ENCODE assay signal across 25 cellular contexts in the genomic region with DNA sequence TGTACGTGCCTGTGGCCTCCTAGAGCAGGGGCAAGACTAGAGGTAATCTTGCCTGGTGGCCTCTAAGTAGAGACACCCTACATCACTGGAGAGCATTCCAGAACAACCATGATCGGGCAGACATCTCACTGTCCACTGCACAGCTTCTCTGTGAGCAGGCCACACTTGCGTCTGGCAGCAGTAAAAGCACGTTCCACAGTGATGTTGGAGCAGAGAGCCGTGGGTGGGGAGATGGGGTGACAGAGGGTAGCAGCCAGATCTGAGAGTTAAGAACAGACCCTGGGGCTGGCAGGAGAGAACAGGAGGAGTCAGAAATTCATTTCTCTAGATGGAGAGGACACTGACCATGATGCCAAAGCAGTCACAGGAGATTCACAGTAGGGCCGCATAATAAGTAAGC.
"Had no signal": no experiment of that assay in that cellular context is flagged by ENCODE, and none has a peak within 500 bp of the region (broad histone marks: within the 10 kb centered on the region; RNA-seq: fewer than 3 reads in every experiment).

No MANE protein-coding gene starts in this region.

- H3K27ac ChIP-seq: brain microvascular endothelial cell, epithelial cell of prostate, esophagus squamous epithelium, gastroesophageal sphincter had no signal

- H3K4me3 Mint-ChIP-seq: activated CD4-positive, alpha-beta memory T cell treated with anti-CD3 and anti-CD28 coated beads, Interleukin-2, amount 10 ng/mL, durations not matched to agents 7 days and 5 days; activated CD4-positive, alpha-beta T cell treated with anti-CD3 and anti-CD28 coated beads, Interleukin-2, amount 10 ng/mL, durations not matched to agents 7 days and 5 days; activated naive CD4-positive, alpha-beta T cell treated with anti-CD3 and anti-CD28 coated beads, Interleukin-2, amount 10 ng/mL, durations not matched to agents 7 days and 5 days; activated naive CD8-positive, alpha-beta T cell treated with anti-CD3 and anti-CD28 coated beads, Interleukin-2, amount 10 ng/mL, durations not matched to agents 7 days and 5 days; activated T-cell treated with anti-CD3 and anti-CD28 coated beads, Interleukin-2, amount 50 U/mL, for 24 hours; activated T-cell treated with anti-CD3 and anti-CD28 coated beads, Interleukin-2, amount 50 U/mL, for 72 hours had no signal

- H3K36me3 Mint-ChIP-seq: activated naive CD4-positive, alpha-beta T cell treated with anti-CD3 and anti-CD28 coated beads, Interleukin-2, amount 10 ng/mL, durations not matched to agents 7 days and 5 days; activated naive CD4-positive, alpha-beta T cell treated with anti-CD3 and anti-CD28 coated beads, Interleukin-2, amount 50 U/mL, for 72 hours; activated naive CD8-positive, alpha-beta T cell treated with anti-CD3 and anti-CD28 coated beads, Interleukin-2, amount 10 ng/mL, durations not matched to agents 7 days and 5 days had no signal

- H3K27me3 Mint-ChIP-seq: activated CD4-positive, alpha-beta memory T cell treated with anti-CD3 and anti-CD28 coated beads, Interleukin-2, amount 10 ng/mL, durations not matched to agents 7 days and 5 days; activated CD4-positive, alpha-beta T cell treated with anti-CD3 and anti-CD28 coated beads, Interleukin-2, amount 10 ng/mL, durations not matched to agents 7 days and 5 days; activated naive CD4-positive, alpha-beta T cell treated with anti-CD3 and anti-CD28 coated beads, Interleukin-2, amount 10 ng/mL, durations not matched to agents 7 days and 5 days; activated naive CD8-positive, alpha-beta T cell treated with anti-CD3 and anti-CD28 coated beads, Interleukin-2, amount 10 ng/mL, durations not matched to agents 7 days and 5 days; activated T-cell treated with anti-CD3 and anti-CD28 coated beads, Interleukin-2, amount 50 U/mL, for 24 hours had no signal

- H3K9me3 Mint-ChIP-seq: activated CD4-positive, alpha-beta memory T cell treated with anti-CD3 and anti-CD28 coated beads, Interleukin-2, amount 10 ng/mL, durations not matched to agents 7 days and 5 days; activated CD4-positive, alpha-beta T cell treated with anti-CD3 and anti-CD28 coated beads, Interleukin-2, amount 10 ng/mL, durations not matched to agents 7 days and 5 days; activated naive CD4-positive, alpha-beta T cell treated with anti-CD3 and anti-CD28 coated beads, Interleukin-2, amount 10 ng/mL, durations not matched to agents 7 days and 5 days; activated naive CD4-positive, alpha-beta T cell treated with anti-CD3 and anti-CD28 coated beads, Interleukin-2, amount 50 U/mL, for 72 hours; activated naive CD8-positive, alpha-beta T cell treated with anti-CD3 and anti-CD28 coated beads, Interleukin-2, amount 10 ng/mL, durations not matched to agents 7 days and 5 days; activated T-cell treated with anti-CD3 and anti-CD28 coated beads, Interleukin-2, amount 50 U/mL, for 24 hours; activated T-cell treated with anti-CD3 and anti-CD28 coated beads, Interleukin-2, amount 50 U/mL, for 72 hours had no signal

- DNase-seq: activated CD4-positive, alpha-beta memory T cell treated with anti-CD3 and anti-CD28 coated beads, Interleukin-2, amount 10 ng/mL, durations not matched to agents 7 days and 5 days; activated CD4-positive, alpha-beta T cell treated with anti-CD3 and anti-CD28 coated beads for 1 hour; activated CD4-positive, alpha-beta T cell treated with anti-CD3 and anti-CD28 coated beads for 4 hours; activated CD4-positive, alpha-beta T cell treated with anti-CD3 and anti-CD28 coated beads, Interleukin-2, amount 10 ng/mL, durations not matched to agents 7 days and 5 days; activated CD4-positive, alpha-beta T cell treated with anti-CD3 and anti-CD28 coated beads, Interleukin-2, amount 50 U/mL, for 4 hours; activated CD8-positive, alpha-beta memory T cell treated with anti-CD3 and anti-CD28 coated beads, Interleukin-2, amount 50 U/mL, for 48 hours; activated gamma-delta T cell; activated naive CD4-positive, alpha-beta T cell; activated naive CD4-positive, alpha-beta T cell treated with anti-CD3 and anti-CD28 coated beads, Interleukin-2, amount 10 ng/mL, durations not matched to agents 7 days and 5 days; activated naive CD8-positive, alpha-beta T cell treated with anti-CD3 and anti-CD28 coated beads, Interleukin-2, amount 10 ng/mL, durations not matched to agents 7 days and 5 days; activated T-cell treated with anti-CD3 and anti-CD28 coated beads for 4 hours; activated T-cell treated with anti-CD3 and anti-CD28 coated beads, Interleukin-2, amount 50 U/mL, for 24 hours; activated T-cell treated with anti-CD3 and anti-CD28 coated beads, Interleukin-2, amount 50 U/mL, for 72 hours; brain microvascular endothelial cell; caudate nucleus; cortex of kidney; dermis blood vessel endothelial cell; effector CD8-positive, alpha-beta T cell; esophagus squamous epithelium; foreskin melanocyte; head of caudate nucleus; T-helper 2 cell had no signal

- H3K27ac Mint-ChIP-seq: activated CD4-positive, alpha-beta memory T cell treated with anti-CD3 and anti-CD28 coated beads, Interleukin-2, amount 10 ng/mL, durations not matched to agents 7 days and 5 days; activated CD4-positive, alpha-beta T cell treated with anti-CD3 and anti-CD28 coated beads, Interleukin-2, amount 10 ng/mL, durations not matched to agents 7 days and 5 days; activated naive CD4-positive, alpha-beta T cell treated with anti-CD3 and anti-CD28 coated beads, Interleukin-2, amount 10 ng/mL, durations not matched to agents 7 days and 5 days; activated naive CD4-positive, alpha-beta T cell treated with anti-CD3 and anti-CD28 coated beads, Interleukin-2, amount 50 U/mL, for 72 hours; activated naive CD8-positive, alpha-beta T cell treated with anti-CD3 and anti-CD28 coated beads, Interleukin-2, amount 10 ng/mL, durations not matched to agents 7 days and 5 days; activated T-cell treated with anti-CD3 and anti-CD28 coated beads, Interleukin-2, amount 50 U/mL, for 24 hours; activated T-cell treated with anti-CD3 and anti-CD28 coated beads, Interleukin-2, amount 50 U/mL, for 72 hours had no signal

- H3K4me3 ChIP-seq: esophagus squamous epithelium, gastroesophageal sphincter had no signal

- H3K4me1 Mint-ChIP-seq: activated CD4-positive, alpha-beta memory T cell treated with anti-CD3 and anti-CD28 coated beads, Interleukin-2, amount 10 ng/mL, durations not matched to agents 7 days and 5 days; activated CD4-positive, alpha-beta T cell treated with anti-CD3 and anti-CD28 coated beads, Interleukin-2, amount 10 ng/mL, durations not matched to agents 7 days and 5 days; activated naive CD4-positive, alpha-beta T cell treated with anti-CD3 and anti-CD28 coated beads, Interleukin-2, amount 10 ng/mL, durations not matched to agents 7 days and 5 days; activated naive CD8-positive, alpha-beta T cell treated with anti-CD3 and anti-CD28 coated beads, Interleukin-2, amount 10 ng/mL, durations not matched to agents 7 days and 5 days had no signal

- H3K27me3 ChIP-seq: brain microvascular endothelial cell, esophagus squamous epithelium, gastroesophageal sphincter had no signal

- H3K4me1 ChIP-seq: esophagus squamous epithelium, gastroesophageal sphincter had no signal

- H3K9me3 ChIP-seq: esophagus squamous epithelium, gastroesophageal sphincter had no signal

- H3K36me3 ChIP-seq: brain microvascular endothelial cell, esophagus squamous epithelium, gastroesophageal sphincter had no signal

- ATAC-seq: activated naive CD4-positive, alpha-beta T cell treated with anti-CD3 and anti-CD28 coated beads, Interleukin-2, amount 50 U/mL, for 72 hours; activated T-cell treated with anti-CD3 and anti-CD28 coated beads, Interleukin-2, amount 50 U/mL, for 72 hours; gastroesophageal sphincter had no signal
